Comparison of ENCODE assay signal across 16 cellular contexts in genomic region chr7:131503639-131504038, GRCh38. TPM values are rescaled to one million over a fixed set of nuclear protein-coding genes. Genes with fewer than 3 reads are reported as not detected.
DNase-seq lines count a peak whose midpoint lies in the region; ATAC-seq and TF ChIP-seq lines count a peak whose summit lies in the region.
"Had no signal": no experiment of that assay in that cellular context is flagged by ENCODE, and none has a peak within 500 bp of the region (broad histone marks: within the 10 kb centered on the region; RNA-seq: fewer than 3 reads in every experiment).

No MANE protein-coding gene starts in this region.

- peak overlapping the region in 1 of 2 experiments; percentile 68 for H3K18ac ChIP-seq in mesenchymal stem cell (ENCODE audit: low read depth in 1 of 2, low read length in 2 of 2)

- 48 to 54% methylated on average over 3 to 6 of the region's 6 CpGs for WGBS in gastroesophageal sphincter (ENCODE audit: low coverage in 1 of 2), 2 donors
- 92% methylated on average over 6 of the region's 6 CpGs for WGBS in mesenchymal stem cell
- WGBS in thyroid gland, 2 donors = 78 to 83% methylated on average over 6 of the region's 6 CpGs

- H3K23ac ChIP-seq in mesenchymal stem cell (ENCODE audit: low read length in 2 of 2) = no peak overlapping the region

- H3K27me3 ChIP-seq in adipocyte (replicated peaks; ENCODE audit: control insufficient read depth, insufficient read depth, low read length) (no peaks in the 10 kb centered on the region), gastroesophageal sphincter (no peaks in the 10 kb centered on the region), mesenchymal stem cell (ENCODE audit: control insufficient read depth in 1 of 2, insufficient read depth in 1 of 2, low read length in 2 of 2) (no peaks in the 10 kb centered on the region), thyroid gland (no peaks in the 10 kb centered on the region)
- H3K27me3 ChIP-seq: brain microvascular endothelial cell had no signal

- H2BK12ac ChIP-seq in mesenchymal stem cell (ENCODE audit: low read length in 2 of 2) = no peak overlapping the region

- H3K79me1 ChIP-seq in mesenchymal stem cell (replicated peaks; ENCODE audit: low read length, poor library complexity, severe bottlenecking) = no peaks in the 10 kb centered on the region

- TF ChIP-seq CTCF in gastroesophageal sphincter (IDR thresholded peaks at IDR 0.05) = no peak
- no peak for TF ChIP-seq CTCF in thyroid gland (IDR thresholded peaks at IDR 0.05)

- H3K9ac ChIP-seq in adipocyte (ENCODE audit: low read length) = peak overlapping the region; percentile 7
- H3K9ac ChIP-seq in mesenchymal stem cell (ENCODE audit: low read length) = peak overlapping the region; percentile 45

- H3K9me3 ChIP-seq in adipocyte (ENCODE audit: control insufficient read depth, low read length) (no peaks in the 10 kb centered on the region), gastroesophageal sphincter (no peaks in the 10 kb centered on the region), mesenchymal stem cell (ENCODE audit: control insufficient read depth, low read length) (no peaks in the 10 kb centered on the region), thyroid gland (no peaks in the 10 kb centered on the region)

- H3K4me1 ChIP-seq in adipocyte (ENCODE audit: control insufficient read depth, insufficient read depth, low read length) (peaks cover 26% of the 10 kb centered on the region), gastroesophageal sphincter (peaks cover 0 to 40% (median 16%) of the 10 kb centered on the region in 3 donors), mesenchymal stem cell (ENCODE audit: control insufficient read depth, insufficient read depth, low read depth, low read length) (peaks cover 23% of the 10 kb centered on the region), thyroid gland (peaks cover 3 to 21% of the 10 kb centered on the region in 2 donors)

- no peak overlapping the region for H2AFZ ChIP-seq in mesenchymal stem cell (ENCODE audit: low read depth, low read length)

- peak overlapping the region; percentile 68 for H2AK5ac ChIP-seq in mesenchymal stem cell (ENCODE audit: low read length, severe bottlenecking)

- H4K91ac ChIP-seq in mesenchymal stem cell (ENCODE audit: low read length) = no peak overlapping the region

- H2BK15ac ChIP-seq in mesenchymal stem cell (ENCODE audit: low read depth, poor library complexity, severe bottlenecking) = no peak overlapping the region

- H2BK5ac ChIP-seq in mesenchymal stem cell (ENCODE audit: low read depth, low read length, poor library complexity, severe bottlenecking) = no peak overlapping the region

- H3K36me3 ChIP-seq in adipocyte (ENCODE audit: control insufficient read depth, insufficient read depth, low read length, severe bottlenecking) (peaks cover 14% of the 10 kb centered on the region), gastroesophageal sphincter (peaks cover 0 to 17% of the 10 kb centered on the region in 2 donors), mesenchymal stem cell (ENCODE audit: control insufficient read depth in 1 of 2, insufficient read depth in 2 of 2, low read depth in 1 of 2, low read length in 2 of 2) (peaks cover 0 to 22% of the 10 kb centered on the region in 2 experiments), thyroid gland (no peaks in the 10 kb centered on the region)
- H3K36me3 ChIP-seq: brain microvascular endothelial cell had no signal

- no peak for TF ChIP-seq EP300 in gastroesophageal sphincter (IDR thresholded peaks at IDR 0.05)

- H3K27ac ChIP-seq in gastroesophageal sphincter (peak overlapping the region in 3 of 4 donors; percentile 57 to 63 (median 60)), mesenchymal stem cell (ENCODE audit: low read length, poor library complexity, severe bottlenecking) (peak overlapping the region; percentile 36), thyroid gland (peak overlapping the region in 2 of 3 donors; percentile 35)

- intact Hi-C loops in thyroid gland (cut with DNase I) = no loop called here

- no peak for DNase-seq in adipocyte (ENCODE audit: low read depth)
- no peak for DNase-seq in mesenchymal stem cell
- DNase-seq in thyroid gland = no peak
- no peak for DNase-seq in NCI-H1092 treated with DMSO at 0.1 percent for 48 hours (lab: John Stamatoyannopoulos, UW)
- DNase-seq: activated CD4-positive, alpha-beta T cell treated with anti-CD3 and anti-CD28 coated beads, Interleukin-2, amount 50 U/mL, for 1 hour; activated T-cell treated with anti-CD3 and anti-CD28 coated beads, Interleukin-2, amount 50 U/mL, for 24 hours; AML-193; GDM1; KG1; stimulated activated CD4-positive, alpha-beta T cell treated with anti-CD3 and anti-CD28 coated beads, Interleukin-4, amount 100 ng/mL, for 24 hours; stimulated activated CD8-positive, alpha-beta memory T cell treated with anti-CD3 and anti-CD28 coated beads, Interleukin-4, amount 100 ng/mL, for 48 hours had no signal

- H3K4me3 ChIP-seq in adipocyte (ENCODE audit: low read length) (no peak overlapping the region), gastroesophageal sphincter (no peak overlapping the region), mesenchymal stem cell (ENCODE audit: insufficient read depth in 1 of 2, low read depth in 1 of 2, low read length in 2 of 2) (no peak overlapping the region), thyroid gland (replicated peaks in 1 of 3) (no peak overlapping the region)
- H3K4me3 ChIP-seq: skin epidermis had no signal

- no peak overlapping the region for H2BK120ac ChIP-seq in mesenchymal stem cell (ENCODE audit: low read depth, low read length)

- no peak overlapping the region for H4K8ac ChIP-seq in mesenchymal stem cell (ENCODE audit: low read length)

- no peak overlapping the region for H3K4me2 ChIP-seq in mesenchymal stem cell (ENCODE audit: low read length, poor library complexity, severe bottlenecking)

- ATAC-seq in gastroesophageal sphincter = no peak
- ATAC-seq in HG02571 (IDR thresholded peaks at IDR 0.05; ENCODE audit: unreplicated experiment) = no peak
- no peak for ATAC-seq in GM21526 (IDR thresholded peaks at IDR 0.05; ENCODE audit: low FRiP score, unreplicated experiment)

- TF ChIP-seq POLR2A in gastroesophageal sphincter (IDR thresholded peaks at IDR 0.05) (no peak), thyroid gland (IDR thresholded peaks at IDR 0.05) (no peak)

- no peak overlapping the region for H3K4ac ChIP-seq in mesenchymal stem cell (ENCODE audit: low read depth in 1 of 2, low read length in 2 of 2)

- H3K14ac ChIP-seq in mesenchymal stem cell (ENCODE audit: low read length in 2 of 2) = no peak overlapping the region

RNA-seq across cellular contexts. Expression of gene PODXL, which starts 52.8 kb away (rescaled TPM):
- total RNA-seq in gastroesophageal sphincter (10 to 100 TPM; 13.2 to 40.2 (median 26.6) TPM), thyroid gland (100 to 1,000 TPM in 1 of 4 donors, 10 to 100 TPM in 3; 47.7 to 125 (median 56.3) TPM)
- 1.1 TPM for polyA plus RNA-seq in mesenchymal stem cell (2013, experiment 1 of 2)
- polyA plus RNA-seq in mesenchymal stem cell (2013, experiment 2 of 2) = 1.1 TPM
